In the genomic region with DNA sequence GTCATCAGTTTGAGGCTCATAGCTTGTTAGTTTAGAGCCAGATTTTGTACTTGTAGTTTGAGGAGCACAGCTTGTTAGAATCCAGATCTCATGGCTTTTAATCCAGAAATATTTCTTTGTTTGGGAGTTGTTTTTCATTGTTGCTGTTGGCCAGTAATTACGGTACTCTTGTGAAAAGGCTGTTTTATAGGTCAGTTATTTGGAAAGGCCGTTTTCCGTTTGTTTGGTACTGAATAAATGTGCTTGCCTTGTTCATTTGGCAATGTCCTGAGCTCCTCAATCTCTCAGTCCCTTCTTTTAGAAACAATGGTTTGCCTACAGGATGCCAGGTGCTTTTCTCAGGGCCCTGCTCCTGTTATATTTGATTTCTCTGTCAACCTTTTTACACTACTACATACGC, we compare ENCODE assay signal across 24 cellular contexts. TPM values are rescaled to one million over a fixed set of nuclear protein-coding genes. Genes with fewer than 3 reads are reported as not detected.
DNase-seq lines count a peak whose midpoint lies in the region; ATAC-seq, FAIRE-seq and TF ChIP-seq lines count a peak whose summit lies in the region.
"Had no signal": no experiment of that assay in that cellular context is flagged by ENCODE, and none has a peak within 500 bp of the region (broad histone marks: within the 10 kb centered on the region; RNA-seq: fewer than 3 reads in every experiment).

No MANE protein-coding gene starts in this region.

- H3K27ac Mint-ChIP-seq in effector memory CD8-positive, alpha-beta T cell, result no peak overlapping the region
- H3K27ac Mint-ChIP-seq: activated naive CD8-positive, alpha-beta T cell treated with anti-CD3 and anti-CD28 coated beads, Interleukin-2, amount 50 U/mL, for 24 hours; CD4-positive, CD25-positive, alpha-beta regulatory T cell; naive thymus-derived CD8-positive, alpha-beta T cell; T-helper 17 cell had no signal

- intact Hi-C loops in Right ventricle myocardium inferior (cut with DNase I), result no loop called here
- intact Hi-C loops in sigmoid colon (cut with DNase I), result loop anchor here (10.0 kb wide), 1 partner anchor 579 kb away; the partner anchor contains the start of gene IFT74

- no peak overlapping the region for H3K4me3 Mint-ChIP-seq in effector memory CD8-positive, alpha-beta T cell
- H3K4me3 Mint-ChIP-seq: activated naive CD8-positive, alpha-beta T cell treated with anti-CD3 and anti-CD28 coated beads, Interleukin-2, amount 50 U/mL, for 24 hours; naive thymus-derived CD8-positive, alpha-beta T cell; T-helper 17 cell had no signal

- FAIRE-seq in GM19239 (lab: Jason Lieb, UNC), result no peak
- FAIRE-seq: A549, frontal cortex had no signal

- TF ChIP-seq CTCF in right atrium auricular region (IDR thresholded peaks at IDR 0.05) (no peak), sigmoid colon (IDR thresholded peaks at IDR 0.05) (no peak)

- H3K4me1 ChIP-seq in right atrium auricular region (peaks cover 0 to 5% of the 10 kb centered on the region in 2 donors), sigmoid colon (peaks cover 0 to 55% (median 48%) of the 10 kb centered on the region in 4 donors)

- H3K27me3 Mint-ChIP-seq in effector memory CD8-positive, alpha-beta T cell, result no peaks in the 10 kb centered on the region
- H3K27me3 Mint-ChIP-seq: activated naive CD8-positive, alpha-beta T cell treated with anti-CD3 and anti-CD28 coated beads, Interleukin-2, amount 50 U/mL, for 24 hours; naive thymus-derived CD8-positive, alpha-beta T cell; T-helper 17 cell had no signal

- no peak for TF ChIP-seq POLR2A in sigmoid colon (IDR thresholded peaks at IDR 0.05)

- H3K36me3 ChIP-seq in right atrium auricular region (no peaks in the 10 kb centered on the region), sigmoid colon (no peaks in the 10 kb centered on the region)

- H3K9me3 ChIP-seq in right atrium auricular region, result no peaks in the 10 kb centered on the region
- H3K9me3 ChIP-seq in sigmoid colon, result no peaks in the 10 kb centered on the region
- H3K9me3 ChIP-seq: A549 had no signal

- ATAC-seq in Right ventricle myocardium inferior, result no peak
- no peak for ATAC-seq in HG02981 (IDR thresholded peaks at IDR 0.05; ENCODE audit: unreplicated experiment)
- no peak for ATAC-seq in effector memory CD8-positive, alpha-beta T cell (replicated peaks)
- ATAC-seq: A549; activated naive CD8-positive, alpha-beta T cell treated with anti-CD3 and anti-CD28 coated beads, Interleukin-2, amount 50 U/mL, for 24 hours; naive thymus-derived CD8-positive, alpha-beta T cell; T-helper 17 cell had no signal

- H3K9me3 Mint-ChIP-seq in effector memory CD8-positive, alpha-beta T cell, result no peaks in the 10 kb centered on the region
- H3K9me3 Mint-ChIP-seq: activated naive CD8-positive, alpha-beta T cell treated with anti-CD3 and anti-CD28 coated beads, Interleukin-2, amount 50 U/mL, for 24 hours; CD4-positive, CD25-positive, alpha-beta regulatory T cell; naive thymus-derived CD8-positive, alpha-beta T cell had no signal

- 62 to 69% methylated on average over 4 of the region's 4 CpGs for WGBS in sigmoid colon, 2 donors

- H3K27ac ChIP-seq in right atrium auricular region (peak overlapping the region; percentile 50 to 55), layer of hippocampus (ENCODE audit: low read depth, low read length) (peak overlapping the region; percentile 78), sigmoid colon (peak overlapping the region; percentile 45 to 69 (median 60))
- H3K27ac ChIP-seq: A549, GM23248 had no signal

- H3K27me3 ChIP-seq in right atrium auricular region (no peaks in the 10 kb centered on the region), layer of hippocampus (ENCODE audit: control insufficient read depth, insufficient read depth, low read length) (no peaks in the 10 kb centered on the region), sigmoid colon (no peaks in the 10 kb centered on the region)

- H3K4me3 ChIP-seq in right atrium auricular region, result no peak overlapping the region
- no peak overlapping the region for H3K4me3 ChIP-seq in sigmoid colon
- H3K4me3 ChIP-seq: A549, GM23248 had no signal

- TF ChIP-seq EP300 in sigmoid colon (IDR thresholded peaks at IDR 0.05), result no peak

- H3K36me3 Mint-ChIP-seq in effector memory CD8-positive, alpha-beta T cell (ENCODE audit: insufficient read depth), result no peaks in the 10 kb centered on the region

- H3K4me1 Mint-ChIP-seq in effector memory CD8-positive, alpha-beta T cell (ENCODE audit: low read depth in 2 of 2), result peaks cover 0 to 4% of the 10 kb centered on the region in 2 donors

- DNase-seq in right atrium auricular region (ENCODE audit: low spot score) (no peak), Right ventricle myocardium inferior (ENCODE audit: missing footprints) (no peak), sigmoid colon (no peak), GM19239 (ENCODE audit: insufficient read length, low spot score) (no peak), mucosa of gallbladder (ENCODE audit: low spot score) (no peak)
- no peak for DNase-seq in effector memory CD8-positive, alpha-beta T cell
- DNase-seq: activated CD4-positive, CD25-positive, alpha-beta regulatory T cell; activated CD8-positive, alpha-beta memory T cell treated with anti-CD3 and anti-CD28 coated beads for 24 hours; activated naive CD8-positive, alpha-beta T cell treated with anti-CD3 and anti-CD28 coated beads, Interleukin-2, amount 50 U/mL, for 24 hours; CD4-positive, CD25-positive, alpha-beta regulatory T cell; central memory CD4-positive, alpha-beta T cell; GM23248; MM.1S; naive thymus-derived CD8-positive, alpha-beta T cell; NCI-H187 treated with DMSO at 0.1 percent for 48 hours; NCI-H446 treated with DMSO at 0.1 percent for 48 hours; SIG-M5; T-helper 17 cell had no signal

RNA-seq across cellular contexts. Expression of gene MOB3B, which starts 4.5 kb away (rescaled TPM):
- total RNA-seq in right atrium auricular region (1 to 10 TPM in 1 of 2 donors, under 1 TPM in 1; 0.85 to 2.9 TPM), Right ventricle myocardium inferior (1.5 TPM), sigmoid colon (10 to 100 TPM in 2 of 4 donors, 1 to 10 TPM in 2; 6.9 to 19.7 (median 10.4) TPM), mucosa of gallbladder (19.3 TPM)
- 10 to 100 TPM; 16.1 to 23.4 (median 18.6) TPM for polyA plus RNA-seq in sigmoid colon
- total RNA-seq: GM23248 had no signal

RNA-seq across cellular contexts. Expression of gene IFNK, which starts 10.0 kb away (rescaled TPM):
- total RNA-seq in right atrium auricular region, result not detected
- not detected for total RNA-seq in Right ventricle myocardium inferior
- not detected for total RNA-seq in sigmoid colon
- polyA plus RNA-seq in sigmoid colon, result not detected
- not detected for total RNA-seq in mucosa of gallbladder
- total RNA-seq: CD4-positive, CD25-positive, alpha-beta regulatory T cell; frontal cortex; GM23248; lower leg skin; naive thymus-derived CD8-positive, alpha-beta T cell; subcutaneous adipose tissue; T-helper 17 cell had no signal
- polyA plus RNA-seq: A549; CD4-positive, CD25-positive, alpha-beta regulatory T cell; GM23248; naive thymus-derived CD8-positive, alpha-beta T cell had no signal

RNA-seq across cellular contexts. Expression of gene C9orf72, which starts 39.1 kb away (rescaled TPM):
- total RNA-seq in right atrium auricular region (10 to 100 TPM in 1 of 2 donors, 1 to 10 TPM in 1; 8.4 to 10.3 TPM), Right ventricle myocardium inferior (18.7 TPM), sigmoid colon (10 to 100 TPM; 21.0 to 28.0 (median 26.8) TPM), mucosa of gallbladder (12.0 TPM)
- 10 to 100 TPM in 2 of 3 donors, 1 to 10 TPM in 1; 6.4 to 11.3 (median 10.2) TPM for polyA plus RNA-seq in sigmoid colon
